In genomic region chr1:4430406-4431404, GRCh38 we compare ENCODE assay signal across 19 cellular contexts.
DNase-seq lines count a peak whose midpoint lies in the region; ATAC-seq and TF ChIP-seq lines count a peak whose summit lies in the region.
"Had no signal": no experiment of that assay in that cellular context is flagged by ENCODE, and none has a peak within 500 bp of the region (broad histone marks: within the 10 kb centered on the region; RNA-seq: fewer than 3 reads in every experiment).

No MANE protein-coding gene starts in this region.

- H3K27ac Mint-ChIP-seq in T-cell = no peak overlapping the region
- H3K27ac Mint-ChIP-seq: CD14-positive monocyte, H9 had no signal

- TF ChIP-seq EP300 in stomach (IDR thresholded peaks at IDR 0.05) = no peak

- DNase-seq in Right ventricle myocardium inferior (ENCODE audit: missing footprints) (no peak), cardiac septum (ENCODE audit: low spot score) (no peak), Ammon's horn (ENCODE audit: low spot score) (peak; percentile 28), left cardiac atrium (no peak), stomach (peak; percentile 10), EL (no peak), NCI-H524 treated with DMSO at 0.1 percent for 48 hours (lab: John Stamatoyannopoulos, UW) (no peak), T-cell (no peak)
- DNase-seq: AML-193; CD4-positive, alpha-beta memory T cell; DMS153; DMS79; H9 had no signal

- TF ChIP-seq CTCF in stomach (IDR thresholded peaks at IDR 0.05) = no peak

- no peaks in the 10 kb centered on the region for H3K36me3 Mint-ChIP-seq in T-cell
- H3K36me3 Mint-ChIP-seq: CD14-positive monocyte; CD4-positive, alpha-beta memory T cell had no signal

- H3K27me3 Mint-ChIP-seq in T-cell = peaks cover 5 to 8% of the 10 kb centered on the region in 2 donors

- CTCF ChIA-PET in T-cell (lab: Charles Lee) = no interaction called here

- peaks cover 0 to 3% (median 3%) of the 10 kb centered on the region in 3 donors for H3K9me3 Mint-ChIP-seq in T-cell
- H3K9me3 Mint-ChIP-seq: H9 had no signal

- WGBS in stomach, 5 donors = 77 to 83% (median 80%) methylated on average over 10 to 11 of the region's 11 CpGs

- ATAC-seq in Right ventricle myocardium inferior (peak; percentile 47), left cardiac atrium (peak; percentile 26 to 41), T-cell (replicated peaks in 1 of 4) (no peak)
- ATAC-seq: A549, GM12878, HepG2 had no signal

- POLR2A ChIA-PET in T-cell (lab: Charles Lee) = no interaction called here

- TF ChIP-seq POLR2A in stomach (IDR thresholded peaks at IDR 0.05) = no peak

- no peaks in the 10 kb centered on the region for H3K36me3 ChIP-seq in stomach
- H3K36me3 ChIP-seq: BLaER1 had no signal

- no peaks in the 10 kb centered on the region for H3K4me1 Mint-ChIP-seq in T-cell
- H3K4me1 Mint-ChIP-seq: CD14-positive monocyte; CD4-positive, alpha-beta memory T cell had no signal

- intact Hi-C loops in Right ventricle myocardium inferior (cut with DNase I) = no loop called here
- intact Hi-C loops in cardiac septum (cut with DNase I) = no loop called here
- intact Hi-C loops in left cardiac atrium (cut with DNase I) = no loop called here
- intact Hi-C loops in stomach (cut with DNase I; ENCODE audit: low total_unique reads) = no loop called here

- H3K27ac ChIP-seq in stomach = no peak overlapping the region
- H3K27ac ChIP-seq: 22Rv1, A549, BLaER1 had no signal

- no peaks in the 10 kb centered on the region for H3K27me3 ChIP-seq in stomach
- H3K27me3 ChIP-seq: BLaER1 had no signal

- H3K4me3 Mint-ChIP-seq in T-cell = no peak overlapping the region
- H3K4me3 Mint-ChIP-seq: CD14-positive monocyte; CD4-positive, alpha-beta memory T cell; H9 had no signal

- H3K4me3 ChIP-seq in stomach = no peak overlapping the region
- H3K4me3 ChIP-seq: A549, BLaER1, GM12878 had no signal

- peaks cover 0 to under 1% (median 0%) of the 10 kb centered on the region in 4 donors for H3K9me3 ChIP-seq in stomach
- H3K9me3 ChIP-seq: A549 had no signal

- H3K4me1 ChIP-seq in stomach = no peaks in the 10 kb centered on the region
- H3K4me1 ChIP-seq: BLaER1 had no signal

Comparison
In these comparisons a context has a peak if more than half of its experiments do, and no peak if none do; other contexts are left out.
1. ATAC-seq: peak in Right ventricle myocardium inferior (single experiment) and left cardiac atrium (2 of 2); none in T-cell (0 of 4).
2. DNase-seq: peak in Ammon's horn (single experiment) and stomach (single experiment); none in Right ventricle myocardium inferior (single experiment), cardiac septum (single experiment), left cardiac atrium (single experiment), EL (single experiment), NCI-H524 treated with DMSO at 0.1 percent for 48 hours (single experiment) and T-cell (0 of 34).